In the genomic region with DNA sequence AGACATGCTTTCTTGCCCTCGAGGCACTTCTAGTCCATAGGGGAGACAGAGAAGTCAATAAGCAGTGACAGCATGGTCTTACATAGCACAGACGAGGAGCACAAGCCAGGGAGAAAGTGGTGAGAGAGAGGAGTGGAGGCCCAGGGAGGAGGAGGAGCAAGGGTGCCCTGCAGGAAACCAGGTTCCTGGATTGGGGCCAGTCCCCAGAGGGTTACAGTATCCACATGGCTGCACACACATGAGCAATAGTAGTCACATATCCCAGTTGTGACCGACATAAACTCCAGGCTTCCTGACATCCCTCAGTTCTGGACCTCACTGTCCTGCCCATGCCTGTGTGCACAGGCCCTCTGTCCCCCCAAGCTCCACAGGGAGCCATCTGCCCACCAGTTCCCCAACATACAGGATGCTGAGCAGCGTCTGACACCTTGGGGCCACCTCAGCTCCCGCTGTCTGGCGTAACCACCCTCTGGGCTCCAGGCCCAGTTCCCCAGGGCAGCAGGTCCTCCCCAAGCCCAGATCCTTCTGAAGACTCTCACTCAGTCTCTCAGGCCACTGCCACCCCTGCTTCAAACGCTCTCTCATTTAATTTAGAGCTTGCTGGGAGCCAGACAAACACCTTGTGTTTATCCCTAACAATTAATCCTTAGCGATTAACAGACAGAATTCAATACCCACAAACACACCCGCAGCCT, we compare ENCODE assay signal across 1 cellular context.
TF ChIP-seq lines count a peak whose summit lies in the region.

No MANE protein-coding gene starts in this region.

TF ChIP-seq in GM12878, 131 proteins besides CTCF, POLR2A, EP300 and RAD21 (continued from another document):
- no peak for TF ChIP-seq ZNF24 (IDR thresholded peaks at IDR 0.05)
- TF ChIP-seq MLLT1 (IDR thresholded peaks at IDR 0.05) = no peak
